ENCODE assay signal across 11 cellular contexts in the genomic region with DNA sequence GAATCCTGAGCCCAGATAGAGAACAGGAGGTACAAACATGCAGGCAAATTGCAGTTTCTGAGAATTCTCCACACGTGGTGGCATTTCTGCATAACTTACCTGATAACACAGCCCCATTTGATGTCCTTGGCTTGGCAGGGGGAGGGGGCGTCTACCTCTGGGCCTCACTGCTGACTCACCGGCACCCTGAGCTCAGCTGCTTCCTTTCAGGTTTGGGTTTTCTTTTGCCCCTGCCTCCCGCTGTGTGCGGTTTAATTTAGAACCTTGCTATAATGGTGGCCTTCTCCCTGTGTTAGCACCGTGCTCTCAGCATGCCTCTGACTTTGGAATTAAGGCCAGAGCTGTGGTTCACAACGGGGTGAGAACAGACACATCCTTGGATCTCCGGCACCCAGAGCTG. TPM values are rescaled to one million over a fixed set of nuclear protein-coding genes. Genes with fewer than 3 reads are reported as not detected.
A peak's percentile ranks its signal among the peaks of the same experiment; 100 is the strongest.
DNase-seq lines count a peak whose midpoint lies in the region; ATAC-seq, FAIRE-seq and TF ChIP-seq lines count a peak whose summit lies in the region.
"Had no signal": no experiment of that assay in that cellular context is flagged by ENCODE, and none has a peak within 500 bp of the region (broad histone marks: within the 10 kb centered on the region; RNA-seq: fewer than 3 reads in every experiment).

No MANE protein-coding gene starts in this region.

- peak overlapping the region; percentile 52 to 57 for H3K4me2 ChIP-seq in H1 (ENCODE audit: insufficient read depth in 1 of 2, low read depth in 2 of 2, low read length in 2 of 2)

- no peak overlapping the region for H4K8ac ChIP-seq in H1 (ENCODE audit: extremely low read depth, insufficient read depth, low read length)

- H4K20me1 ChIP-seq in H1 (replicated peaks in 1 of 2; ENCODE audit: control insufficient read depth in 1 of 2, insufficient read depth in 2 of 2, low read length in 2 of 2), result peaks cover 0 to 11% of the 10 kb centered on the region in 2 experiments

- no peak overlapping the region for H3K56ac ChIP-seq in H1 (replicated peaks; ENCODE audit: insufficient read length, low read depth, low read length)

- H2BK120ac ChIP-seq in H1 (replicated peaks; ENCODE audit: low read depth, low read length), result no peak overlapping the region

- ATAC-seq in lower lobe of right lung, result no peak

- no peak overlapping the region for H3K14ac ChIP-seq in H1 (ENCODE audit: insufficient read length)

- H2AFZ ChIP-seq in H1 (ENCODE audit: low read length), result no peak overlapping the region

- WGBS in H1 (ENCODE audit: extremely low coverage in 1 of 2, insufficient coverage in 1 of 2, insufficient read length in 1 of 2, insufficient replicate concordance in 2 of 2, low coverage in 1 of 2, low lambda C conversion rate in 2 of 2, missing lambda C conversion rate in 1 of 2), 2 experiments, result 15% methylated on average over 8 of the region's 8 CpGs; no CpG with 5 or more reads in 1 of the 2 experiments

- H2BK15ac ChIP-seq in H1 (ENCODE audit: low read length), result no peak overlapping the region

- H3K36me3 ChIP-seq in SJSA1 (peaks cover 59% of the 10 kb centered on the region), H1 (ENCODE audit: control insufficient read depth in 2 of 4, insufficient read depth in 4 of 4, low read length in 3 of 4) (no peaks in the 10 kb centered on the region), skeletal muscle tissue (ENCODE audit: control insufficient read depth in 3 of 3, insufficient read depth in 3 of 3, low read length in 3 of 3) (no peaks in the 10 kb centered on the region), lower lobe of right lung (no peaks in the 10 kb centered on the region)
- H3K36me3 ChIP-seq: neutrophil had no signal

- H3K23ac ChIP-seq in H1 (ENCODE audit: insufficient read length), result no peak overlapping the region

- H3K4me3 ChIP-seq in SJSA1 (no peak overlapping the region), H1 (ENCODE audit: extremely low read depth in 1 of 4, insufficient read depth in 2 of 4, low read depth in 3 of 4, low read length in 4 of 4) (peak overlapping the region in 3 of 4 experiments; percentile 18 to 25 (median 24); a peak in 4 of 8 replicates), skeletal muscle tissue (ENCODE audit: low read length in 3 of 3) (no peak overlapping the region), lower lobe of right lung (no peak overlapping the region)

- H2BK5ac ChIP-seq in H1 (ENCODE audit: low read depth, low read length), result peak overlapping the region; percentile 5; the same call in 1 of the 2 replicates

- H3K27me3 ChIP-seq in SJSA1 (replicated peaks) (no peaks in the 10 kb centered on the region), H1 (replicated peaks in 1 of 4; ENCODE audit: control insufficient read depth in 3 of 4, extremely low read depth in 1 of 4, insufficient read depth in 3 of 4, low read length in 3 of 4) (peaks cover 0 to 13% (median 5%) of the 10 kb centered on the region in 4 experiments; a peak in 5 of 7 replicates), skeletal muscle tissue (ENCODE audit: control insufficient read depth in 3 of 3, insufficient read depth in 3 of 3, low read length in 3 of 3) (no peaks in the 10 kb centered on the region), lower lobe of right lung (ENCODE audit: low read depth) (no peaks in the 10 kb centered on the region)

- H3K9me3 ChIP-seq in SJSA1 (replicated peaks), result 0 out of 2 replicates have a peak, but pooled peaks cover 2% of the 10 kb centered on the region
- no peaks in the 10 kb centered on the region for H3K9me3 ChIP-seq in H1 (ENCODE audit: insufficient read depth in 2 of 2, low read depth in 1 of 2, low read length in 1 of 2)
- H3K9me3 ChIP-seq in skeletal muscle tissue (ENCODE audit: control insufficient read depth in 3 of 3, low read length in 3 of 3), result no peaks in the 10 kb centered on the region
- no peaks in the 10 kb centered on the region for H3K9me3 ChIP-seq in lower lobe of right lung
- H3K9me3 ChIP-seq: neutrophil had no signal

- peak overlapping the region; percentile 49 for H2BK20ac ChIP-seq in H1 (ENCODE audit: low read length)

- no peak overlapping the region for H4K91ac ChIP-seq in H1 (replicated peaks; ENCODE audit: insufficient read length, low read length)

- CTCF ChIA-PET in H1 (lab: Charles Lee; ENCODE audit: partially characterized antibody), result interaction anchor here (0.7 to 2.5 kb wide), 9 partner anchors 8 to 94 kb away, joined by 3 to 7 read pairs (median 3); no protein-coding TSS in a partner anchor

- H3K27ac ChIP-seq in SJSA1 (peak overlapping the region; percentile 7; the same call in 1 of the 2 replicates), H1 (ENCODE audit: low read depth, low read length) (no peak overlapping the region), skeletal muscle tissue (ENCODE audit: low read depth, low read length) (no peak overlapping the region), lower lobe of right lung (no peak overlapping the region)
- H3K27ac ChIP-seq: 22Rv1, neutrophil had no signal

- no peak for TF ChIP-seq EP300 in H1 (IDR thresholded peaks at IDR 0.05; ENCODE audit: borderline replicate concordance in 1 of 2, low read depth in 2 of 2, low read length in 2 of 2)

- peak overlapping the region; percentile 59; the same call in 1 of the 2 replicates for H2AK5ac ChIP-seq in H1 (ENCODE audit: low read depth, low read length)

- H3K9ac ChIP-seq in H1 (replicated peaks in 1 of 4; ENCODE audit: extremely low read depth in 1 of 4, low read depth in 3 of 4, low read length in 3 of 4) (no peak overlapping the region), skeletal muscle tissue (ENCODE audit: low read depth in 1 of 3, low read length in 3 of 3) (peak overlapping the region in 2 of 3 donors; percentile 4 to 20)

- peak; percentile 63 for FAIRE-seq in H1 (lab: Jason Lieb, UNC)

- TF ChIP-seq POLR2A in H1 (IDR thresholded peaks at IDR 0.05; ENCODE audit: control extremely low read depth in 1 of 2, low read depth in 2 of 2, low read length in 2 of 2), result no peak; a peak in 1 of 3 replicates

- TF ChIP-seq RAD21 in H1 (IDR thresholded peaks at IDR 0.05 in 1 of 2, conservative IDR thresholded peaks at IDR 0.05 in 1 of 2; ENCODE audit: low read depth in 2 of 2, low read length in 2 of 2), result no peak

- intact Hi-C loops in lower lobe of right lung (cut with DNase I), result no loop called here

- peak overlapping the region; percentile 98 for H2BK12ac ChIP-seq in H1 (ENCODE audit: low read depth, low read length)

- peaks cover 22% of the 10 kb centered on the region for H3K23me2 ChIP-seq in H1 (ENCODE audit: low read depth, low read length)

- no peak overlapping the region for H3K4ac ChIP-seq in H1 (replicated peaks; ENCODE audit: insufficient read length, low read depth, low read length)

- DNase-seq in DMS53 (lab: John Stamatoyannopoulos, UW) (peak; percentile 44), DMS53 treated with DMSO at 0.1 percent for 48 hours (lab: John Stamatoyannopoulos, UW; ENCODE audit: unreplicated experiment) (no peak), SJSA1 (ENCODE audit: low read depth in 1 of 2, low spot score in 2 of 2) (peak in 1 of 2 experiments; percentile 25), H1 (ENCODE audit: low read depth in 1 of 2, low spot score in 2 of 2) (peak in 1 of 2 experiments; percentile 59), lower lobe of right lung (no peak), NCI-H2196 (lab: John Stamatoyannopoulos, UW; ENCODE audit: unreplicated experiment) (no peak), SIG-M5 (lab: John Stamatoyannopoulos, UW) (no peak)
- DNase-seq: NCI-H1092 treated with DMSO at 0.1 percent for 48 hours had no signal

- H3K18ac ChIP-seq in H1 (ENCODE audit: extremely low read depth, low read length), result peak overlapping the region; percentile 91

- H3K79me1 ChIP-seq in H1 (ENCODE audit: low read depth, low read length), result peaks cover 13% of the 10 kb centered on the region

- POLR2A ChIA-PET in H1 (lab: Charles Lee; ENCODE audit: partially characterized antibody), result interaction anchor here (1.0 kb wide), 1 partner anchor 108 kb away, joined by 3 read pairs; no protein-coding TSS in a partner anchor

- H3K4me1 ChIP-seq in SJSA1 (replicated peaks) (peaks cover 81% of the 10 kb centered on the region), H1 (replicated peaks in 1 of 4; ENCODE audit: control insufficient read depth in 3 of 4, insufficient read depth in 4 of 4, low read length in 3 of 4) (peaks cover 41 to 74% (median 52%) of the 10 kb centered on the region in 4 experiments), skeletal muscle tissue (ENCODE audit: control insufficient read depth in 3 of 3, insufficient read depth in 3 of 3, low read length in 3 of 3) (peaks cover 46 to 69% (median 50%) of the 10 kb centered on the region in 3 donors), lower lobe of right lung (peaks cover 43% of the 10 kb centered on the region)

- no peak overlapping the region for H4K5ac ChIP-seq in H1 (ENCODE audit: insufficient read length, low read depth, low read length)

- TF ChIP-seq CTCF in H1 (IDR thresholded peaks at IDR 0.05; ENCODE audit: control extremely low read depth in 1 of 3, insufficient read depth in 1 of 3, low read depth in 1 of 3, low read length in 3 of 3), result no peak
- TF ChIP-seq CTCF in lower lobe of right lung (IDR thresholded peaks at IDR 0.05), result no peak

- peaks cover under 1 to 36% of the 10 kb centered on the region in 2 experiments; a peak in 3 of 4 replicates for H3K79me2 ChIP-seq in H1 (ENCODE audit: control insufficient read depth in 1 of 2, insufficient read depth in 2 of 2, low read length in 2 of 2)

TF ChIP-seq in H1, 55 proteins besides CTCF, POLR2A, EP300 and RAD21 (continues in another document):
- TF ChIP-seq TAF1 (IDR thresholded peaks at IDR 0.05; ENCODE audit: low read depth, low read length), result 0 out of 2 replicates have a peak, but pooled peaks have one; percentile 29
- no peak for TF ChIP-seq HDAC2 (IDR thresholded peaks at IDR 0.05; ENCODE audit: borderline replicate concordance in 1 of 2, low read depth in 2 of 2, low read length in 2 of 2)
- TF ChIP-seq SAP30 (IDR thresholded peaks at IDR 0.05; ENCODE audit: insufficient read depth, insufficient replicate concordance, low read length), result peak; percentile 41
- TF ChIP-seq, protein P1, sequence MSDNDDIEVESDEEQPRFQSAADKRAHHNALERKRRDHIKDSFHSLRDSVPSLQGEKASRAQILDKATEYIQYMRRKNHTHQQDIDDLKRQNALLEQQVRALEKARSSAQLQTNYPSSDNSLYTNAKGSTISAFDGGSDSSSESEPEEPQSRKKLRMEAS (IDR thresholded peaks at IDR 0.05), result peak; percentile 39; the same call in 1 of the 2 replicates

RNA-seq across cellular contexts. Expression of a gene that starts 4.4 kb away (rescaled TPM):
- 48.2 and 91.5 TPM in 2 replicates for total RNA-seq in SJSA1 (2014; rRNA removed; shearing (Covaris generic))
- 17.8 and 22.0 TPM in 2 replicates for total RNA-seq in H1 (2021; fragmentation: NEBNext Ultra II Directional; extraction: Animal tissue kit (Norgen Biotek cat#: 25700))
- polyA plus RNA-seq in H1 (2011; rRNA removed), result 9.0 and 9.3 TPM in 2 replicates
- polyA plus RNA-seq in H1 (2011; cell fraction: cytosol; rRNA removed), result 12.2 TPM
- polyA plus RNA-seq in H1 (2011; cell fraction: nucleus; rRNA removed), result 73.5 TPM
- polyA plus RNA-seq in H1 (2012, experiment 1 of 2), result 12.2 to 20.1 TPM (median 18.8 TPM) in 4 replicates
- polyA plus RNA-seq in H1 (2012, experiment 2 of 2), result 6.9 TPM
- polyA plus RNA-seq in H1 (2013, experiment 1 of 2), result 11.2 TPM
- polyA plus RNA-seq in H1 (2013, experiment 2 of 2), result 9.2 TPM
- polyA minus RNA-seq in H1 (2011; rRNA and poly(A)+ RNA removed), result 15.8 and 16.2 TPM in 2 replicates
- 11.4 TPM for polyA minus RNA-seq in H1 (2011; cell fraction: cytosol; rRNA and poly(A)+ RNA removed)
- polyA minus RNA-seq in H1 (2011; cell fraction: nucleus; rRNA and poly(A)+ RNA removed), result 38.2 TPM
- total RNA-seq in skeletal muscle tissue (16.7 TPM), lower lobe of right lung (54.8 TPM)

Comparison
In these comparisons a context has a peak if more than half of its experiments do, and no peak if none do; other contexts are left out.
1. H3K4me3 ChIP-seq: peak in H1 (3 of 4); none in SJSA1 (single experiment), skeletal muscle tissue (0 of 3) and lower lobe of right lung (single experiment).
2. H3K9ac ChIP-seq: peak in skeletal muscle tissue (2 of 3); none in H1 (0 of 4).